ENCODE assay signal across 9 cellular contexts in genomic region chr4:81565137-81565870, GRCh38.
DNase-seq lines count a peak whose midpoint lies in the region; ATAC-seq and TF ChIP-seq lines count a peak whose summit lies in the region.
"Had no signal": no experiment of that assay in that cellular context is flagged by ENCODE, and none has a peak within 500 bp of the region (broad histone marks: within the 10 kb centered on the region; RNA-seq: fewer than 3 reads in every experiment).

No MANE protein-coding gene starts in this region.

- H3K79me2 ChIP-seq in DOHH2 (ENCODE audit: control insufficient read depth, low read length) = no peaks in the 10 kb centered on the region
- H3K79me2 ChIP-seq in parathyroid adenoma = no peaks in the 10 kb centered on the region

- H3K27me3 ChIP-seq in DOHH2 (ENCODE audit: control insufficient read depth, low read length) (no peaks in the 10 kb centered on the region), cardiac muscle cell (no peaks in the 10 kb centered on the region), parathyroid adenoma (ENCODE audit: control insufficient read depth, insufficient read depth, low read length) (no peaks in the 10 kb centered on the region)

- H3K36me3 ChIP-seq in DOHH2 (ENCODE audit: control insufficient read depth, low read length) = peaks cover 23% of the 10 kb centered on the region
- H3K36me3 ChIP-seq in cardiac muscle cell = no peaks in the 10 kb centered on the region
- H3K36me3 ChIP-seq in parathyroid adenoma (ENCODE audit: control insufficient read depth, insufficient read depth, low read length) = no peaks in the 10 kb centered on the region

- peak overlapping the region; percentile 57 for H2AFZ ChIP-seq in parathyroid adenoma

- no peaks in the 10 kb centered on the region for H3K9me2 ChIP-seq in DOHH2 (replicated peaks; ENCODE audit: control insufficient read depth, low read length)

- no peak overlapping the region for H3K9ac ChIP-seq in parathyroid adenoma

- no peaks in the 10 kb centered on the region for H4K20me1 ChIP-seq in DOHH2 (ENCODE audit: control insufficient read depth, insufficient read depth, low read depth, low read length)

- H3K9me3 ChIP-seq in DOHH2 (ENCODE audit: control insufficient read depth, insufficient read depth, low read length) = no peaks in the 10 kb centered on the region
- no peaks in the 10 kb centered on the region for H3K9me3 ChIP-seq in cardiac muscle cell (ENCODE audit: low read depth)
- H3K9me3 ChIP-seq in parathyroid adenoma (ENCODE audit: control insufficient read depth, low read length) = no peaks in the 10 kb centered on the region

- peaks cover 16% of the 10 kb centered on the region for H3F3A ChIP-seq in DOHH2 (ENCODE audit: control insufficient read depth, insufficient read depth)

- H3K4me1 ChIP-seq in DOHH2 (ENCODE audit: control insufficient read depth, low read length) (peaks cover 67% of the 10 kb centered on the region), cardiac muscle cell (ENCODE audit: low read depth) (no peaks in the 10 kb centered on the region), parathyroid adenoma (no peaks in the 10 kb centered on the region)

- WGBS in adipose tissue, 3 donors = 33 to 42% (median 39%) methylated on average over 5 to 6 of the region's 6 CpGs

- no peak for ATAC-seq in HG02642 (IDR thresholded peaks at IDR 0.05; ENCODE audit: poor library complexity, unreplicated experiment)
- no peak for ATAC-seq in GM21723 (IDR thresholded peaks at IDR 0.05; ENCODE audit: unreplicated experiment)
- ATAC-seq in GM19328 (IDR thresholded peaks at IDR 0.05; ENCODE audit: unreplicated experiment) = no peak

- TF ChIP-seq CTCF in DOHH2 (IDR thresholded peaks at IDR 0.05; ENCODE audit: low read depth, low read length, poor library complexity, severe bottlenecking) (no peak), cardiac muscle cell (IDR thresholded peaks at IDR 0.05; ENCODE audit: low read depth, low read length) (no peak), parathyroid adenoma (IDR thresholded peaks at IDR 0.05) (no peak)

- H3K4me2 ChIP-seq in DOHH2 (ENCODE audit: low read length) = peak overlapping the region; percentile 61
- peak overlapping the region; percentile 44 for H3K4me2 ChIP-seq in parathyroid adenoma (ENCODE audit: low read length)

- DNase-seq in cardiac muscle cell (ENCODE audit: low read depth in 1 of 2, low spot score in 1 of 2) (peak; percentile 36 to 72), DMS153 (lab: John Stamatoyannopoulos, UW) (no peak)
- DNase-seq: CD4-positive, CD25-positive, alpha-beta regulatory T cell had no signal

- H3K4me3 ChIP-seq in DOHH2 (ENCODE audit: low read length) (peak overlapping the region; percentile 54), cardiac muscle cell (no peak overlapping the region), parathyroid adenoma (ENCODE audit: low read depth, low read length) (no peak overlapping the region)

- H3K27ac ChIP-seq in DOHH2 (ENCODE audit: low read depth, low read length) = peak overlapping the region; percentile 35
- peak overlapping the region; percentile 43 for H3K27ac ChIP-seq in adipose tissue (ENCODE audit: low read depth, low read length)
- H3K27ac ChIP-seq in cardiac muscle cell = no peak overlapping the region
- peak overlapping the region; percentile 29 for H3K27ac ChIP-seq in parathyroid adenoma
